11 cellular contexts compared by ENCODE assay signal in the genomic region with DNA sequence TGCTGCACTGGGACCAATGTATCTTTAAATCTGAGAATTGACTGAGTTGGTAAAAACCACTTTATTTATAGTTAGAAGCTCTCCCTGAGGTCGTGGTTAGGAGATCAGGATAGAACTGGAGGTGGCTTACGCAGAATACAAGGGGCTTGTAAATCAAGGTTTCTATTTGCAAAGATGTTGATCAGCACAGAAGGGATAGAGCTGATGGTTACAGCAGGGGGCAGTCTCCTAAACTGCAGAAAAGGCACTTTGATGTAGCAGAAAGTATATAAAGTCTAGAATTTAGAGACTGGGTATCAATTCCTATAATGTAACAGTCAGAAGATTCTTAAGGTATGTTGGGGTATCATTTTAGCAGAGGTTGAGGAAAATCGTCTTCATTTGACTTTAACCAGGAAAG. TPM values are rescaled to one million over a fixed set of nuclear protein-coding genes. Genes with fewer than 3 reads are reported as not detected.
A peak's percentile ranks its signal among the peaks of the same experiment; 100 is the strongest.
DNase-seq lines count a peak whose midpoint lies in the region; ATAC-seq, FAIRE-seq and TF ChIP-seq lines count a peak whose summit lies in the region.
"Had no signal": no experiment of that assay in that cellular context is flagged by ENCODE, and none has a peak within 500 bp of the region (broad histone marks: within the 10 kb centered on the region; RNA-seq: fewer than 3 reads in every experiment).

No MANE protein-coding gene starts in this region.

- H3K36me3 Mint-ChIP-seq in activated CD8-positive, alpha-beta memory T cell treated with anti-CD3 and anti-CD28 coated beads, Interleukin-2, amount 10 ng/mL, durations not matched to agents 7 days and 5 days = peaks cover 1% of the 10 kb centered on the region

- TF ChIP-seq RAD21 in K562 (CRISPR knock-in tag; conservative IDR thresholded peaks at IDR 0.05 in 1 of 2, IDR thresholded peaks at IDR 0.05 in 1 of 2) = peak; percentile 46 to 64

- POLR2A ChIA-PET in K562 (lab: Yijun Ruan, JAX) = interaction anchor here (0.6 to 1.6 kb wide), 3 partner anchors 25 to 760 kb away, joined by 3 to 4 read pairs (median 3); a partner anchor contains a TSS

- H3K9me3 Mint-ChIP-seq in activated CD8-positive, alpha-beta memory T cell treated with anti-CD3 and anti-CD28 coated beads, Interleukin-2, amount 10 ng/mL, durations not matched to agents 7 days and 5 days (ENCODE audit: low read depth) = no peaks in the 10 kb centered on the region

- no TSS peak for BruUV-seq in K562 (replicated peaks; lab: Mats Ljungman, UMichigan)

- H3K4me3 ChIP-seq in K562 = no peak overlapping the region
- H3K4me3 ChIP-seq in osteoblast (ENCODE audit: insufficient read depth, low read length) = no peak overlapping the region
- H3K4me3 ChIP-seq: tibial artery had no signal

- H3K4me2 ChIP-seq in K562 (ENCODE audit: insufficient read depth, low read length) = no peak overlapping the region
- H3K4me2 ChIP-seq in osteoblast (ENCODE audit: insufficient read depth, low read length) = no peak overlapping the region

- peak; percentile 52 for DNase-seq in activated CD8-positive, alpha-beta memory T cell treated with anti-CD3 and anti-CD28 coated beads, Interleukin-2, amount 10 ng/mL, durations not matched to agents 7 days and 5 days
- DNase-seq in activated CD8-positive, alpha-beta memory T cell treated with anti-CD3 and anti-CD28 coated beads, Interleukin-2, amount 50 U/mL, for 48 hours = no peak
- DNase-seq in K562 (ENCODE audit: extremely low read depth in 1 of 4, low spot score in 3 of 4) (peak in 1 of 4 experiments; percentile 46), osteoblast (ENCODE audit: insufficient read length, low spot score, missing footprints) (no peak), GM12891 (ENCODE audit: insufficient read length, low spot score) (no peak)
- DNase-seq: AML-193, NCI-H2171, tibial artery had no signal

- H4K20me1 ChIP-seq in K562 (replicated peaks; ENCODE audit: control insufficient read depth, insufficient read depth, low read length) (no peaks in the 10 kb centered on the region), osteoblast (ENCODE audit: insufficient read depth, low read length) (no peaks in the 10 kb centered on the region)

- peak; percentile 34; the same call in 1 of the 2 replicates for TF ChIP-seq CTCF in LNCAP (IDR thresholded peaks at IDR 0.05)
- TF ChIP-seq CTCF in K562 (IDR thresholded peaks at IDR 0.05 in 2 of 3, conservative IDR thresholded peaks at IDR 0.05 in 1 of 3; ENCODE audit: insufficient read depth in 2 of 3, low read depth in 1 of 3, low read length in 3 of 3) = peak; percentile 33 to 59 (median 55)
- TF ChIP-seq CTCF in osteoblast (IDR thresholded peaks at IDR 0.05; ENCODE audit: extremely low read depth, low read depth, low read length) = peak; percentile 26

- CTCF ChIA-PET in activated CD8-positive, alpha-beta memory T cell treated with anti-CD3 and anti-CD28 coated beads, Interleukin-2, amount 10 ng/mL, durations not matched to agents 7 days and 5 days (lab: Charles Lee) = interaction anchor here (0.9 to 2.7 kb wide), 17 partner anchors 8 to 574 kb away, joined by 3 to 14 read pairs (median 4); a partner anchor contains a TSS
- CTCF ChIA-PET in K562 (lab: Yijun Ruan, JAX; ENCODE audit: low intra/inter-chr PET ratio) = no interaction called here

- H3K27ac ChIP-seq in K562 (ENCODE audit: extremely low read depth, low read depth, low read length) (no peak overlapping the region), osteoblast (ENCODE audit: low read depth, low read length) (no peak overlapping the region)
- H3K27ac ChIP-seq: tibial artery had no signal

- WGBS in K562 (ENCODE audit: insufficient coverage, low coverage, missing lambda C conversion rate) = 26% methylated on average over 3 of the region's 3 CpGs

- no peaks in the 10 kb centered on the region for H3K27me3 Mint-ChIP-seq in activated CD8-positive, alpha-beta memory T cell treated with anti-CD3 and anti-CD28 coated beads, Interleukin-2, amount 10 ng/mL, durations not matched to agents 7 days and 5 days

- intact Hi-C loops in K562 (cut with micrococcal nuclease) = loop anchor here (1.0 to 5.0 kb wide), 2 partner anchors 86 to 109 kb away; no protein-coding TSS in a partner anchor

- H3K4me3 Mint-ChIP-seq in activated CD8-positive, alpha-beta memory T cell treated with anti-CD3 and anti-CD28 coated beads, Interleukin-2, amount 10 ng/mL, durations not matched to agents 7 days and 5 days = no peak overlapping the region

- H3K36me3 ChIP-seq in K562 (ENCODE audit: control insufficient read depth, insufficient read depth, low read length) (no peaks in the 10 kb centered on the region), osteoblast (ENCODE audit: insufficient read depth, low read length) (no peaks in the 10 kb centered on the region)
- H3K36me3 ChIP-seq: tibial artery had no signal

- H3K4me1 Mint-ChIP-seq in activated CD8-positive, alpha-beta memory T cell treated with anti-CD3 and anti-CD28 coated beads, Interleukin-2, amount 10 ng/mL, durations not matched to agents 7 days and 5 days = peaks cover 47% of the 10 kb centered on the region

- no peaks in the 10 kb centered on the region for H3K79me2 ChIP-seq in K562 (ENCODE audit: control insufficient read depth, insufficient read depth, low read length)
- no peaks in the 10 kb centered on the region for H3K79me2 ChIP-seq in osteoblast (ENCODE audit: insufficient read depth, low read length)

- H3K27ac Mint-ChIP-seq in activated CD8-positive, alpha-beta memory T cell treated with anti-CD3 and anti-CD28 coated beads, Interleukin-2, amount 10 ng/mL, durations not matched to agents 7 days and 5 days = peak overlapping the region; percentile 100

- FAIRE-seq in K562 (lab: Jason Lieb, UNC) (no peak), GM12891 (lab: Jason Lieb, UNC) (no peak)

- H3K4me1 ChIP-seq in K562 (replicated peaks in 1 of 2; ENCODE audit: control insufficient read depth in 2 of 2, insufficient read depth in 2 of 2, low read length in 2 of 2) (peaks cover 23 to 44% of the 10 kb centered on the region in 2 experiments), osteoblast (ENCODE audit: insufficient read depth, low read length) (peaks cover 15% of the 10 kb centered on the region)
- H3K4me1 ChIP-seq: tibial artery had no signal

- TF ChIP-seq EP300 in K562 (IDR thresholded peaks at IDR 0.05; ENCODE audit: low read length) = no peak

- H3K9me3 ChIP-seq in K562 (replicated peaks; ENCODE audit: control insufficient read depth, insufficient read depth, low read depth, low read length) = no peaks in the 10 kb centered on the region
- H3K9me3 ChIP-seq in osteoblast (ENCODE audit: low read depth, low read length) = no peaks in the 10 kb centered on the region
- H3K9me3 ChIP-seq: tibial artery had no signal

- in situ Hi-C loops in K562 (cut with MboI) = loop anchor here (10.0 kb wide), 1 partner anchor 103 kb away; no protein-coding TSS in a partner anchor

- no peaks in the 10 kb centered on the region for H3K27me3 ChIP-seq in K562 (ENCODE audit: control insufficient read depth in 2 of 2, insufficient read depth in 2 of 2, low read length in 2 of 2)
- H3K27me3 ChIP-seq in osteoblast (ENCODE audit: insufficient read depth, low read length) = no peaks in the 10 kb centered on the region
- H3K27me3 ChIP-seq: tibial artery had no signal

- no peak overlapping the region for H3K9ac ChIP-seq in K562 (ENCODE audit: insufficient read depth in 1 of 2, low read depth in 2 of 2, low read length in 2 of 2)

- H2AFZ ChIP-seq in K562 (ENCODE audit: low read depth, low read length) = no peak overlapping the region
- no peak overlapping the region for H2AFZ ChIP-seq in osteoblast (ENCODE audit: low read length)

- no peak for TF ChIP-seq POLR2A in K562 (conservative IDR thresholded peaks at IDR 0.05)
- TF ChIP-seq POLR2A in GM12891 (IDR thresholded peaks at IDR 0.05; ENCODE audit: low read depth, low read length) = no peak

- ATAC-seq in activated CD8-positive, alpha-beta memory T cell treated with anti-CD3 and anti-CD28 coated beads, Interleukin-2, amount 10 ng/mL, durations not matched to agents 7 days and 5 days = no peak
- ATAC-seq in K562 = peak; percentile 18; the same call in 1 of the 3 replicates
- ATAC-seq in HG02981 (IDR thresholded peaks at IDR 0.05; ENCODE audit: unreplicated experiment) = no peak
- ATAC-seq in GM21515 (IDR thresholded peaks at IDR 0.05; ENCODE audit: unreplicated experiment) = no peak

- H3K9me1 ChIP-seq in K562 (ENCODE audit: control insufficient read depth, insufficient read depth, low read length) = no peaks in the 10 kb centered on the region

TF ChIP-seq in GM12891, 5 proteins besides CTCF, POLR2A, EP300 and RAD21:
- TF ChIP-seq SPI1 (IDR thresholded peaks at IDR 0.05; ENCODE audit: low read depth, low read length) = no peak
- no peak for TF ChIP-seq POU2F2 (IDR thresholded peaks at IDR 0.05; ENCODE audit: low read depth, low read length)
- no peak for TF ChIP-seq PAX5 (IDR thresholded peaks at IDR 0.05; ENCODE audit: insufficient read depth, low read length, severe bottlenecking)
- TF ChIP-seq TAF1 (IDR thresholded peaks at IDR 0.05; ENCODE audit: low read depth, low read length) = no peak
- no peak for TF ChIP-seq POLR2AphosphoS5 (IDR thresholded peaks at IDR 0.05; ENCODE audit: low read depth, low read length)

RNA-seq across cellular contexts. Expression of a gene that starts 25.2 kb away (rescaled TPM):
- total RNA-seq in activated CD8-positive, alpha-beta memory T cell treated with anti-CD3 and anti-CD28 coated beads, Interleukin-2, amount 10 ng/mL, durations not matched to agents 7 days and 5 days = 10 to 100 TPM; 18.7 to 19.4 TPM
- total RNA-seq in K562 (2011; cell fraction: chromatin; rRNA removed; ENCODE audit: low replicate concordance) = 38.7 and 52.9 TPM in 2 replicates
- total RNA-seq in K562 (2011; cell fraction: nucleolus; rRNA removed) = 26.2 and 27.5 TPM in 2 replicates
- 35.6 and 47.0 TPM in 2 replicates for total RNA-seq in K562 (2011; cell fraction: nucleoplasm; rRNA removed)
- 4.3 and 4.4 TPM in 2 replicates for total RNA-seq in K562 (2014; rRNA removed)
- 6.8 and 6.9 TPM in 2 replicates for total RNA-seq in K562 (2014; rRNA removed; fragmentation: Illumina TruSeq; extraction: Trizol)
- 3.8 and 4.5 TPM in 2 replicates for total RNA-seq in K562 (2015; rRNA removed; fragmentation: Illumina TruSeq; extraction: Trizol)
- total RNA-seq in K562 (2021) = 12.0 and 14.3 TPM in 2 replicates
- 11.4 and 14.2 TPM in 2 replicates for polyA plus RNA-seq in K562 (2011; rRNA removed)
- polyA plus RNA-seq in K562 (2011; cell fraction: cytosol; rRNA removed) = 6.6 and 10.6 TPM in 2 replicates
- polyA plus RNA-seq in K562 (2011; cell fraction: nucleus; rRNA removed) = 12.8 and 15.9 TPM in 2 replicates
- 8.5 and 14.6 TPM in 2 replicates for polyA plus RNA-seq in K562 (2012)
- 12.9 and 13.0 TPM in 2 replicates for polyA plus RNA-seq in K562 (2014; fragmentation: Illumina TruSeq; extraction: Trizol)
- polyA plus RNA-seq in K562 (2014; fragmentation: Nextera tagmentation; extraction: Ambion mirVana) = 1 to 10 TPM; 4.7 to 7.9 TPM
- 5.9 and 6.8 TPM in 2 replicates for polyA plus RNA-seq in K562 (2014; rRNA removed)
- polyA minus RNA-seq in K562 (2011; rRNA and poly(A)+ RNA removed) = 21.8 and 29.3 TPM in 2 replicates
- 10.3 and 12.3 TPM in 2 replicates for polyA minus RNA-seq in K562 (2011; cell fraction: cytosol; rRNA and poly(A)+ RNA removed)
- 14.8 and 26.1 TPM in 2 replicates for polyA minus RNA-seq in K562 (2011; cell fraction: nucleus; rRNA and poly(A)+ RNA removed)
- 52.5 and 53.9 TPM in 2 replicates for total RNA-seq in osteoblast
- polyA plus RNA-seq in GM12891 (2012; ENCODE audit: low read depth, missing spikeins) = 0.18 TPM
